In the genomic region with DNA sequence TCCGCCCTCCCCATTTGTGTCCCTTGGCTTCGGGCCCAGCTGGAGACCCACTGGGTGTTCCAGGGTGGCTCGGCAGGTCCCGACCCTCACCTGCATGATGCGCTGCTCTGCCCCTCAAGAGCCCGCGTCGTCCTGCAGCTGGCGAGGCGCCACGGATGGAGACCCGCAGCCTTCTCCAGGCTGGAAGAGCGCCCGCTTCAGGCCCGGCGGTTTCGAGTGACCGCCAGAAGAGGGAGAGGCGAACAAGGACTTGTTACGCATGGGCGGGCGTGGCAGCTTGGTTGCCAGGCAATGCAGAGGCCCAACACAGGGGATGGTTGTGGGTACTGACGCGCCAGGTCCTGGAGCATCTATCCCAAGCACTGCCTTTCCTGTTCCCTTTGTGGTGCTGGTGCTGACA, we compare ENCODE assay signal across 22 cellular contexts. TPM values are rescaled to one million over a fixed set of nuclear protein-coding genes. Genes with fewer than 3 reads are reported as not detected.
"Had no signal": no experiment of that assay in that cellular context is flagged by ENCODE, and none has a peak within 500 bp of the region (broad histone marks: within the 10 kb centered on the region; RNA-seq: fewer than 3 reads in every experiment).

A gene with protein sequence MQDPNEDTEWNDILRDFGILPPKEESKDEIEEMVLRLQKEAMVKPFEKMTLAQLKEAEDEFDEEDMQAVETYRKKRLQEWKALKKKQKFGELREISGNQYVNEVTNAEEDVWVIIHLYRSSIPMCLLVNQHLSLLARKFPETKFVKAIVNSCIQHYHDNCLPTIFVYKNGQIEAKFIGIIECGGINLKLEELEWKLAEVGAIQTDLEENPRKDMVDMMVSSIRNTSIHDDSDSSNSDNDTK (minus strand): TSS at position 232 of the 400 bp plus-strand sequence. CDS start 136 bp downstream, at position 96.

- H3K4me1 ChIP-seq: breast epithelium, foreskin keratinocyte, tibial artery, uterus had no signal

- H3K27me3 ChIP-seq: breast epithelium, foreskin keratinocyte, tibial artery, uterus had no signal

- FAIRE-seq: islet of Langerhans had no signal

- H3K4me3 ChIP-seq: breast epithelium, tibial artery, uterus had no signal

- H3K36me3 ChIP-seq: breast epithelium, tibial artery, uterus had no signal

- H3K27ac ChIP-seq: breast epithelium, foreskin keratinocyte, tibial artery, uterus had no signal

- ATAC-seq: activated naive CD8-positive, alpha-beta T cell treated with anti-CD3 and anti-CD28 coated beads, Interleukin-2, amount 50 U/mL, for 24 hours; activated T-helper 17 cell treated with anti-CD3 and anti-CD28 coated beads, Interleukin-2, amount 50 U/mL, for 72 hours; foreskin keratinocyte; left colon; naive thymus-derived CD8-positive, alpha-beta T cell; stimulated activated naive B cell treated with anti-CD40 and anti-IgM and Interleukin-4, amounts not matched to agents 10 μg/mL and 1 μg/mL and 100 μg/mL, for 72 hours had no signal

- H3K9me3 ChIP-seq: uterus had no signal

- DNase-seq: activated CD4-positive, alpha-beta T cell treated with anti-CD3 and anti-CD28 coated beads, Interleukin-2, amount 50 U/mL, for 4 hours; activated naive CD4-positive, alpha-beta T cell treated with Interleukin-2 at 50 U/mL for 16 hours; activated naive CD8-positive, alpha-beta T cell treated with anti-CD3 and anti-CD28 coated beads, Interleukin-2, amount 50 U/mL, for 24 hours; aorta; cerebellar nuclear complex; effector CD8-positive, alpha-beta T cell; foreskin keratinocyte; glutamatergic neuron; left colon; naive thymus-derived CD8-positive, alpha-beta T cell; nucleus accumbens; stimulated activated CD4-positive, alpha-beta T cell treated with anti-CD3 and anti-CD28 coated beads, Interleukin-15, amount 100 ng/mL, for 24 hours; stimulated activated CD4-positive, alpha-beta T cell treated with anti-CD3 and anti-CD28 coated beads, Interleukin-4, amount 100 ng/mL, for 1 hour; stimulated activated naive B cell treated with anti-CD40 and anti-IgM and Interleukin-4, amounts not matched to agents 10 μg/mL and 1 μg/mL and 100 μg/mL, for 72 hours; uterus had no signal

RNA-seq across cellular contexts. Expression of the gene that starts here (rescaled TPM):
- total RNA-seq: activated T-helper 17 cell treated with anti-CD3 and anti-CD28 coated beads, Interleukin-2, amount 50 U/mL, for 72 hours; aorta; breast epithelium; foreskin keratinocyte; left colon; lung microvascular endothelial cell; mucosa of gallbladder; naive thymus-derived CD8-positive, alpha-beta T cell; skeletal muscle tissue; uterus had no signal
- polyA plus RNA-seq: aorta; foreskin keratinocyte; naive thymus-derived CD8-positive, alpha-beta T cell had no signal
